1 cellular context compared by ENCODE assay signal in the genomic region with DNA sequence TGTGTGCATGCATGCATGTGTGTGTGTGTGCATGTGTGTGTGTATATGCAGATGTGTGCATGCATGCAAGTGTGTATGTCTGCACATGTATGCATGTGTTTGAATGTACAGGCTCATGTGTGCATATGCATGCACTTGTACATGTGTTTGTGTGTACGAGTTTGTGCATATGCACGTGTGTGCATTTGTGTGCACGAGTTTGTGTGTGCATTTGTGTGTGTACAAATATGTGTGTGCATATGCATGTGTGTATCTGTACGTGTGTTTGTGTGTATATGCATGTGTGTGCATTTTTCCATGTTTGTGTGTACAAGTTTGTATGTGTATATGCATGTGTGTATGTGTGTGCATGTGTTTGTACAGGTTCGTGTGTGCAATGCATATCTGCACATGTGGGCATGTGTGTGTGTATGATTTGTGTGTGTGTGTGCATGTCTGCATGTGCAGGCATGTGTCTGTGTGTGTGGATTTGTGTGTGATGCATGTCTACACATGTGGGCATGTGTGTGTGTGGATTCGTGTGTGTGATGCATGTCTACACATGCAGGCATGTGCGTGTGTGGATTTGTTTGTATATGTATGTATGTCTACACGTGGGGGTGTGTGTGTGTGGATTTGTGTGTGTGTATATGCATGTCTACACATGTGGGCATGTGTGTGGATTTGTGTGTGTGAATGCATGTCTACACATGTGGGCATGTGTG.
TF ChIP-seq lines count a peak whose summit lies in the region.

No MANE protein-coding gene starts in this region.

TF ChIP-seq in H1, 55 proteins besides CTCF, POLR2A, EP300 and RAD21:
- no peak for TF ChIP-seq JUN (IDR thresholded peaks at IDR 0.05; ENCODE audit: low read depth, low read length)
- TF ChIP-seq FOSL1 (IDR thresholded peaks at IDR 0.05; ENCODE audit: insufficient read depth, low read depth, low read length), result no peak
- no peak for TF ChIP-seq CEBPB (IDR thresholded peaks at IDR 0.05; ENCODE audit: low read depth, low read length)
- TF ChIP-seq CBX5 (IDR thresholded peaks at IDR 0.05; ENCODE audit: low read depth, low read length), result no peak
- TF ChIP-seq KDM5A (IDR thresholded peaks at IDR 0.05; ENCODE audit: low read length), result no peak
- no peak for TF ChIP-seq CBX8 (IDR thresholded peaks at IDR 0.05; ENCODE audit: borderline replicate concordance, low read depth, low read length)
- no peak for TF ChIP-seq TAF7 (optimal IDR thresholded peaks at IDR 0.05; ENCODE audit: borderline replicate concordance, low read depth, low read length)
- no peak for TF ChIP-seq KDM4A (IDR thresholded peaks at IDR 0.05; ENCODE audit: low read depth, low read length, severe bottlenecking)
- no peak for TF ChIP-seq YY1 (IDR thresholded peaks at IDR 0.05; ENCODE audit: low read depth, low read length)
- no peak for TF ChIP-seq TCF12 (IDR thresholded peaks at IDR 0.05; ENCODE audit: low read depth, low read length)
- no peak for TF ChIP-seq TBP (IDR thresholded peaks at IDR 0.05; ENCODE audit: low read depth, low read length)
- no peak for TF ChIP-seq SP4 (IDR thresholded peaks at IDR 0.05; ENCODE audit: low read length)
- TF ChIP-seq RFX5 (IDR thresholded peaks at IDR 0.05; ENCODE audit: borderline replicate concordance, low read depth, low read length), result no peak
- TF ChIP-seq, protein P1, sequence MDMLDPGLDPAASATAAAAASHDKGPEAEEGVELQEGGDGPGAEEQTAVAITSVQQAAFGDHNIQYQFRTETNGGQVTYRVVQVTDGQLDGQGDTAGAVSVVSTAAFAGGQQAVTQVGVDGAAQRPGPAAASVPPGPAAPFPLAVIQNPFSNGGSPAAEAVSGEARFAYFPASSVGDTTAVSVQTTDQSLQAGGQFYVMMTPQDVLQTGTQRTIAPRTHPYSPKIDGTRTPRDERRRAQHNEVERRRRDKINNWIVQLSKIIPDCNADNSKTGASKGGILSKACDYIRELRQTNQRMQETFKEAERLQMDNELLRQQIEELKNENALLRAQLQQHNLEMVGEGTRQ (IDR thresholded peaks at IDR 0.05; ENCODE audit: low read length), result no peak
